Comparison of ENCODE assay signal across 12 cellular contexts in genomic region chr11:57680552-57680874, GRCh38. TPM values are rescaled to one million over a fixed set of nuclear protein-coding genes. Genes with fewer than 3 reads are reported as not detected.
DNase-seq lines count a peak whose midpoint lies in the region; ATAC-seq and TF ChIP-seq lines count a peak whose summit lies in the region.
"Had no signal": no experiment of that assay in that cellular context is flagged by ENCODE, and none has a peak within 500 bp of the region (broad histone marks: within the 10 kb centered on the region; RNA-seq: fewer than 3 reads in every experiment).

No MANE protein-coding gene starts in this region.

- H3K27me3 ChIP-seq in CD8-positive, alpha-beta T cell (ENCODE audit: insufficient read depth, low read length): no peaks in the 10 kb centered on the region

- CTCF ChIA-PET in CD8-positive, alpha-beta T cell (lab: Charles Lee): interaction anchor here (0.7 to 1.8 kb wide), 3 partner anchors 36 to 153 kb away, joined by 3 to 4 read pairs (median 3); no protein-coding TSS in a partner anchor
- CTCF ChIA-PET in WTC11 (lab: Charles Lee): no interaction called here

- no peak overlapping the region for H3K4me3 ChIP-seq in CD8-positive, alpha-beta T cell (ENCODE audit: low read depth, low read length)
- H3K4me3 ChIP-seq: lower lobe of right lung had no signal

- intact Hi-C loops in CD8-positive, alpha-beta T cell (cut with DNase I, micrococcal nuclease): no loop called here

- no peak for TF ChIP-seq CTCF in CD8-positive, alpha-beta T cell (IDR thresholded peaks at IDR 0.05)
- no peak for TF ChIP-seq CTCF in WTC11 (IDR thresholded peaks at IDR 0.05)

- peaks cover 84% of the 10 kb centered on the region for H3K36me3 Mint-ChIP-seq in CD8-positive, alpha-beta T cell
- peaks cover 50% of the 10 kb centered on the region for H3K36me3 Mint-ChIP-seq in WTC11

- no peak for DNase-seq in CD8-positive, alpha-beta T cell
- DNase-seq in WTC11 (ENCODE audit: low spot score) (no peak), glomerular visceral epithelial cell (ENCODE audit: extremely low spot score) (peak; percentile 51), NCI-H2107 treated with DMSO at 0.1 percent for 48 hours (lab: John Stamatoyannopoulos, UW; ENCODE audit: unreplicated experiment) (no peak), NCI-H2196 treated with DMSO at 0.1 percent for 48 hours (lab: John Stamatoyannopoulos, UW; ENCODE audit: unreplicated experiment) (no peak), islet precursor cell (no peak)
- DNase-seq: lower lobe of right lung; NCI-H774; stimulated activated CD4-positive, alpha-beta T cell treated with anti-CD3 and anti-CD28 coated beads, Interleukin-12 subunit alpha, Interleukin-12 subunit beta, amount 100 ng/mL, for 4 hours had no signal

- peaks cover 39% of the 10 kb centered on the region for H3K4me1 ChIP-seq in CD8-positive, alpha-beta T cell (ENCODE audit: insufficient read depth, low read length)

- peaks cover 59% of the 10 kb centered on the region for H3K4me1 Mint-ChIP-seq in CD8-positive, alpha-beta T cell (ENCODE audit: low read depth)
- H3K4me1 Mint-ChIP-seq in WTC11: peaks cover 9% of the 10 kb centered on the region

- POLR2A ChIA-PET in CD8-positive, alpha-beta T cell (lab: Charles Lee): interaction anchor here (0.6 kb wide), 1 partner anchor 27 kb away, joined by 3 read pairs; no protein-coding TSS in a partner anchor
- POLR2A ChIA-PET in WTC11 (lab: Charles Lee): no interaction called here

- H3K4me3 Mint-ChIP-seq in CD8-positive, alpha-beta T cell: no peak overlapping the region
- no peak overlapping the region for H3K4me3 Mint-ChIP-seq in WTC11

- ATAC-seq in CD8-positive, alpha-beta T cell: no peak
- ATAC-seq in GM21529 (IDR thresholded peaks at IDR 0.05; ENCODE audit: unreplicated experiment): peak; percentile 43
- ATAC-seq in WTC11: no peak
- ATAC-seq in HG03025 (IDR thresholded peaks at IDR 0.05; ENCODE audit: low FRiP score, unreplicated experiment): no peak
- ATAC-seq: lower lobe of right lung had no signal

- peaks cover 30% of the 10 kb centered on the region for H3K36me3 ChIP-seq in CD8-positive, alpha-beta T cell (ENCODE audit: insufficient read depth, low read length)

- H3K27me3 Mint-ChIP-seq in CD8-positive, alpha-beta T cell (ENCODE audit: low read depth): no peaks in the 10 kb centered on the region
- H3K27me3 Mint-ChIP-seq in WTC11 (ENCODE audit: low read depth): no peaks in the 10 kb centered on the region

- H3K9me3 Mint-ChIP-seq in CD8-positive, alpha-beta T cell: no peaks in the 10 kb centered on the region
- peaks cover 3% of the 10 kb centered on the region; the same call in 1 of the 2 replicates for H3K9me3 Mint-ChIP-seq in WTC11

- peak overlapping the region; percentile 52 for H3K27ac Mint-ChIP-seq in CD8-positive, alpha-beta T cell
- H3K27ac Mint-ChIP-seq in WTC11: peak overlapping the region; percentile 27; the same call in 1 of the 2 replicates

- no peak overlapping the region for H3K27ac ChIP-seq in CD8-positive, alpha-beta T cell (ENCODE audit: low read depth, low read length)
- H3K27ac ChIP-seq: lower lobe of right lung had no signal

- no peaks in the 10 kb centered on the region for H3K9me3 ChIP-seq in CD8-positive, alpha-beta T cell (ENCODE audit: low read length)
- H3K9me3 ChIP-seq: lower lobe of right lung had no signal

TF ChIP-seq in WTC11, 78 proteins besides CTCF, POLR2A, EP300 and RAD21 (continues in another document):
- TF ChIP-seq NFATC4 (CRISPR knock-in tag; IDR thresholded peaks at IDR 0.05) (no peak), AFF4 (CRISPR knock-in tag; IDR thresholded peaks at IDR 0.05; ENCODE audit: borderline replicate concordance) (no peak), TEAD4 (CRISPR knock-in tag; IDR thresholded peaks at IDR 0.05) (no peak), USF2 (CRISPR knock-in tag; IDR thresholded peaks at IDR 0.05) (no peak), ZNF138 (CRISPR knock-in tag; conservative IDR thresholded peaks at IDR 0.05) (no peak), KAT7 (CRISPR knock-in tag; IDR thresholded peaks at IDR 0.05; ENCODE audit: borderline replicate concordance) (no peak), NFE2L1 (CRISPR knock-in tag; IDR thresholded peaks at IDR 0.05) (no peak), JUN (CRISPR knock-in tag; IDR thresholded peaks at IDR 0.05) (no peak), E2F4 (CRISPR knock-in tag; IDR thresholded peaks at IDR 0.05; ENCODE audit: borderline replicate concordance, low read depth) (no peak)
- TF ChIP-seq, protein P1, sequence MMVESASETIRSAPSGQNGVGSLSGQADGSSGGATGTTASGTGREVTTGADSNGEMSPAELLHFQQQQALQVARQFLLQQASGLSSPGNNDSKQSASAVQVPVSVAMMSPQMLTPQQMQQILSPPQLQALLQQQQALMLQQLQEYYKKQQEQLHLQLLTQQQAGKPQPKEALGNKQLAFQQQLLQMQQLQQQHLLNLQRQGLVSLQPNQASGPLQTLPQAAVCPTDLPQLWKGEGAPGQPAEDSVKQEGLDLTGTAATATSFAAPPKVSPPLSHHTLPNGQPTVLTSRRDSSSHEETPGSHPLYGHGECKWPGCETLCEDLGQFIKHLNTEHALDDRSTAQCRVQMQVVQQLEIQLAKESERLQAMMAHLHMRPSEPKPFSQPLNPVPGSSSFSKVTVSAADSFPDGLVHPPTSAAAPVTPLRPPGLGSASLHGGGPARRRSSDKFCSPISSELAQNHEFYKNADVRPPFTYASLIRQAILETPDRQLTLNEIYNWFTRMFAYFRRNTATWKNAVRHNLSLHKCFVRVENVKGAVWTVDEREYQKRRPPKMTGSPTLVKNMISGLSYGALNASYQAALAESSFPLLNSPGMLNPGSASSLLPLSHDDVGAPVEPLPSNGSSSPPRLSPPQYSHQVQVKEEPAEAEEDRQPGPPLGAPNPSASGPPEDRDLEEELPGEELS (CRISPR knock-in tag; IDR thresholded peaks at IDR 0.05): no peak
- TF ChIP-seq, protein P2, sequence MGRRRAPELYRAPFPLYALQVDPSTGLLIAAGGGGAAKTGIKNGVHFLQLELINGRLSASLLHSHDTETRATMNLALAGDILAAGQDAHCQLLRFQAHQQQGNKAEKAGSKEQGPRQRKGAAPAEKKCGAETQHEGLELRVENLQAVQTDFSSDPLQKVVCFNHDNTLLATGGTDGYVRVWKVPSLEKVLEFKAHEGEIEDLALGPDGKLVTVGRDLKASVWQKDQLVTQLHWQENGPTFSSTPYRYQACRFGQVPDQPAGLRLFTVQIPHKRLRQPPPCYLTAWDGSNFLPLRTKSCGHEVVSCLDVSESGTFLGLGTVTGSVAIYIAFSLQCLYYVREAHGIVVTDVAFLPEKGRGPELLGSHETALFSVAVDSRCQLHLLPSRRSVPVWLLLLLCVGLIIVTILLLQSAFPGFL (CRISPR knock-in tag; IDR thresholded peaks at IDR 0.05; ENCODE audit: borderline replicate concordance): no peak

RNA-seq across cellular contexts. Expression of gene ZDHHC5, which starts 12.6 kb away (rescaled TPM):
- total RNA-seq in CD8-positive, alpha-beta T cell: 10 to 100 TPM; 65.0 to 66.7 TPM
- 49.3 to 51.6 TPM (median 50.5 TPM) in 3 replicates for total RNA-seq in WTC11 (2021)

RNA-seq across cellular contexts. Expression of gene CLP1, which starts 23.0 kb away (rescaled TPM):
- total RNA-seq in CD8-positive, alpha-beta T cell: 10 to 100 TPM; 22.7 to 27.1 TPM
- 24.5 to 26.3 TPM (median 24.6 TPM) in 3 replicates for total RNA-seq in WTC11 (2021)

RNA-seq across cellular contexts. Expression of gene YPEL4, which starts 30.8 kb away (rescaled TPM):
- total RNA-seq in CD8-positive, alpha-beta T cell: 1 to 10 TPM; 7.2 to 7.9 TPM
- total RNA-seq in WTC11 (2021): 0.15 to 0.30 TPM in 2 of 3 replicates, not detected in the other
- total RNA-seq: activated CD8-positive, alpha-beta memory T cell treated with anti-CD3 and anti-CD28 coated beads for 36 hours had no signal

RNA-seq across cellular contexts. Expression of gene MED19, which starts 31.5 kb away (rescaled TPM):
- 10 to 100 TPM; 18.5 to 19.4 TPM for total RNA-seq in CD8-positive, alpha-beta T cell
- total RNA-seq in WTC11 (2021): 18.0 to 19.9 TPM (median 19.1 TPM) in 3 replicates

RNA-seq across cellular contexts. Expression of gene TMX2, which starts 31.9 kb away (rescaled TPM):
- total RNA-seq in CD8-positive, alpha-beta T cell: 10 to 100 TPM; 38.5 to 42.1 TPM
- total RNA-seq in WTC11 (2021): 84.9 to 85.7 TPM (median 85.4 TPM) in 3 replicates
